ENCODE assay signal across 1 cellular context in the genomic region with DNA sequence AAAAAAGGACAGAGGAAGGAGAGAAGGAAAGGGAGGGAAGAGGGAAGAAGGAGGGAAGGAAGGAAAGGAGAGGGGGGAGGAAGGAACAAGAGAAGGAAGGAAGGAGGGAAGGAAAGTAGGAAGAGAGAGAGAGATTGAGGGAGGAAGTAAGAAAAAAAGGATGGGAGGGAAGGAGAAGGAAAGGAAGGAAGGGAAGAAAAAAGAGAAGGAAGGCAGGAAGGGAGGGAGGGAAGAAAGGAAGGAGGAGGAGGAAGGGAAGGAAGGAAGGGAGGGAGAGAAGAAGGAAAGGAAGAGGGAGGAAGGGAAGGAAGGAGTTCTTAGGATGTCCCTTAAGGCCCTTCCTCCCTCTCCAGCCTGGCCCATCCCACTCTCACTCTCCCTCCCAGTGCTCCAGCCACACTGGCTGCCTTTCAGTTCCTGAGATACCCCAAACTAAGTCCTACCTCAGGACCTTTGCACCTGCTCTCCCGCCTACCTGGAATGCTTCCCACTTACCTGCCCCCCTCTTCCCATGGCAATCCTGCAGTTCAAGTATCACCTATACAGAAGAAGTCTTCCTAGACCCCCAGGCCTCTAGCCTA.
TF ChIP-seq lines count a peak whose summit lies in the region.

No MANE protein-coding gene starts in this region.

TF ChIP-seq in K562, 482 proteins besides CTCF, POLR2A, EP300 and RAD21:
- peak; percentile 46; the same call in 1 of the 2 replicates for TF ChIP-seq ZKSCAN3 (CRISPR knock-in tag; IDR thresholded peaks at IDR 0.05)
- TF ChIP-seq BCOR (IDR thresholded peaks at IDR 0.05) = peak; percentile 55; the same call in 1 of the 2 replicates
- TF ChIP-seq, protein P1, sequence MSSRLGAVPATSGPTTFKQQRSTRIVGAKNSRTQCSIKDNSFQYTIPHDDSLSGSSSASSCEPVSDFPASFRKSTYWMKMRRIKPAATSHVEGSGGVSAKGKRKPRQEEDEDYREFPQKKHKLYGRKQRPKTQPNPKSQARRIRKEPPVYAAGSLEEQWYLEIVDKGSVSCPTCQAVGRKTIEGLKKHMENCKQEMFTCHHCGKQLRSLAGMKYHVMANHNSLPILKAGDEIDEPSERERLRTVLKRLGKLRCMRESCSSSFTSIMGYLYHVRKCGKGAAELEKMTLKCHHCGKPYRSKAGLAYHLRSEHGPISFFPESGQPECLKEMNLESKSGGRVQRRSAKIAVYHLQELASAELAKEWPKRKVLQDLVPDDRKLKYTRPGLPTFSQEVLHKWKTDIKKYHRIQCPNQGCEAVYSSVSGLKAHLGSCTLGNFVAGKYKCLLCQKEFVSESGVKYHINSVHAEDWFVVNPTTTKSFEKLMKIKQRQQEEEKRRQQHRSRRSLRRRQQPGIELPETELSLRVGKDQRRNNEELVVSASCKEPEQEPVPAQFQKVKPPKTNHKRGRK (tag; IDR thresholded peaks at IDR 0.05) = peak; percentile 71
- TF ChIP-seq FOXA3 (CRISPR knock-in tag; conservative IDR thresholded peaks at IDR 0.05 in 1 of 2, IDR thresholded peaks at IDR 0.05 in 1 of 2) = no peak
- TF ChIP-seq SIN3A (IDR thresholded peaks at IDR 0.05; ENCODE audit: borderline replicate concordance in 2 of 2, control insufficient read depth in 1 of 2, low read depth in 2 of 2, low read length in 2 of 2) = no peak
- TF ChIP-seq RBM25 (IDR thresholded peaks at IDR 0.05; ENCODE audit: low read depth, low read length, severe bottlenecking) = peak; percentile 87
- TF ChIP-seq TARDBP (IDR thresholded peaks at IDR 0.05) = no peak
- TF ChIP-seq ZNF780A (CRISPR knock-in tag; IDR thresholded peaks at IDR 0.05) = no peak
- TF ChIP-seq, protein P2, sequence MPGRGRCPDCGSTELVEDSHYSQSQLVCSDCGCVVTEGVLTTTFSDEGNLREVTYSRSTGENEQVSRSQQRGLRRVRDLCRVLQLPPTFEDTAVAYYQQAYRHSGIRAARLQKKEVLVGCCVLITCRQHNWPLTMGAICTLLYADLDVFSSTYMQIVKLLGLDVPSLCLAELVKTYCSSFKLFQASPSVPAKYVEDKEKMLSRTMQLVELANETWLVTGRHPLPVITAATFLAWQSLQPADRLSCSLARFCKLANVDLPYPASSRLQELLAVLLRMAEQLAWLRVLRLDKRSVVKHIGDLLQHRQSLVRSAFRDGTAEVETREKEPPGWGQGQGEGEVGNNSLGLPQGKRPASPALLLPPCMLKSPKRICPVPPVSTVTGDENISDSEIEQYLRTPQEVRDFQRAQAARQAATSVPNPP (IDR thresholded peaks at IDR 0.05; ENCODE audit: borderline replicate concordance, insufficient read depth, insufficient read length) = no peak
- no peak for TF ChIP-seq C11orf30 (IDR thresholded peaks at IDR 0.05; ENCODE audit: low read depth)
- no peak for TF ChIP-seq ZFP36 (IDR thresholded peaks at IDR 0.05; ENCODE audit: low read depth, low read length, partially characterized antibody)
